In genomic region chr14:94823556-94824341, GRCh38 we compare ENCODE assay signal across 18 cellular contexts. TPM values are rescaled to one million over a fixed set of nuclear protein-coding genes. Genes with fewer than 3 reads are reported as not detected.
DNase-seq lines count a peak whose midpoint lies in the region; TF ChIP-seq lines count a peak whose summit lies in the region.
"Had no signal": no experiment of that assay in that cellular context is flagged by ENCODE, and none has a peak within 500 bp of the region (broad histone marks: within the 10 kb centered on the region; RNA-seq: fewer than 3 reads in every experiment).

No MANE protein-coding gene starts in this region.

- H3K4me3 ChIP-seq in fibroblast of mammary gland (ENCODE audit: control insufficient read depth, low read depth, low read length), result no peak overlapping the region
- H3K4me3 ChIP-seq: dorsolateral prefrontal cortex, gastrocnemius medialis, left lung, Peyer's patch, skin epidermis, upper lobe of right lung had no signal

- no peak overlapping the region for H3K4me3 Mint-ChIP-seq in type B pancreatic cell
- H3K4me3 Mint-ChIP-seq: activated naive CD8-positive, alpha-beta T cell treated with anti-CD3 and anti-CD28 coated beads for 36 hours had no signal

- peaks cover 4% of the 10 kb centered on the region for H3K9me3 Mint-ChIP-seq in type B pancreatic cell
- H3K9me3 Mint-ChIP-seq: activated naive CD8-positive, alpha-beta T cell treated with anti-CD3 and anti-CD28 coated beads for 36 hours had no signal

- peaks cover 21% of the 10 kb centered on the region for H3K27me3 Mint-ChIP-seq in type B pancreatic cell

- no peaks in the 10 kb centered on the region for H3K36me3 Mint-ChIP-seq in type B pancreatic cell
- H3K36me3 Mint-ChIP-seq: activated naive CD8-positive, alpha-beta T cell treated with anti-CD3 and anti-CD28 coated beads for 36 hours had no signal

- TF ChIP-seq CTCF in fibroblast of mammary gland (conservative IDR thresholded peaks at IDR 0.05; ENCODE audit: control insufficient read depth, insufficient read depth, low read depth, low read length), result no peak
- TF ChIP-seq CTCF in type B pancreatic cell (conservative IDR thresholded peaks at IDR 0.05), result no peak

- DNase-seq in SIG-M5 treated with dmso at 0.1 percent for 504 hours (lab: John Stamatoyannopoulos, UW; ENCODE audit: unreplicated experiment) (peak; percentile 11), SIG-M5 (lab: John Stamatoyannopoulos, UW) (no peak), RKO (ENCODE audit: low spot score) (peak; percentile 7), fibroblast of mammary gland (ENCODE audit: low read depth) (peak; percentile 34), type B pancreatic cell (ENCODE audit: extremely low spot score, unreplicated experiment) (no peak), Kasumi-1 (lab: John Stamatoyannopoulos, UW) (no peak)
- DNase-seq in activated CD4-positive, alpha-beta T cell treated with anti-CD3 and anti-CD28 coated beads, Interleukin-2, amount 50 U/mL, for 4 hours, result no peak
- DNase-seq in central memory CD4-positive, alpha-beta T cell, result no peak
- DNase-seq: activated naive CD8-positive, alpha-beta T cell treated with anti-CD3 and anti-CD28 coated beads for 36 hours; DMS 273 treated with DMSO at 0.1 percent for 48 hours; gastrocnemius medialis; HCEC 1CT; left lung; NCI-H2029; Peyer's patch; upper lobe of right lung had no signal

- H3K4me1 Mint-ChIP-seq in type B pancreatic cell (ENCODE audit: unreplicated experiment), result no peaks in the 10 kb centered on the region
- H3K4me1 Mint-ChIP-seq: activated naive CD8-positive, alpha-beta T cell treated with anti-CD3 and anti-CD28 coated beads for 36 hours had no signal

- peak overlapping the region; percentile 33 for H3K27ac Mint-ChIP-seq in type B pancreatic cell
- H3K27ac Mint-ChIP-seq: activated naive CD8-positive, alpha-beta T cell treated with anti-CD3 and anti-CD28 coated beads for 36 hours had no signal

RNA-seq across cellular contexts. Expression of gene GSC, which starts 53.8 kb away (rescaled TPM):
- 1.0 and 16.2 TPM in 2 replicates for total RNA-seq in type B pancreatic cell (ENCODE audit: low replicate concordance)
- total RNA-seq: activated naive CD8-positive, alpha-beta T cell treated with anti-CD3 and anti-CD28 coated beads for 36 hours; left lung; Peyer's patch; upper lobe of right lung had no signal

Comparison
In these comparisons a context has a peak if more than half of its experiments do, and no peak if none do; other contexts are left out.
1. DNase-seq: peak in SIG-M5 treated with dmso at 0.1 percent for 504 hours (single experiment), RKO (single experiment) and fibroblast of mammary gland (single experiment); none in SIG-M5 (single experiment), type B pancreatic cell (single experiment), activated CD4-positive, alpha-beta T cell treated with anti-CD3 and anti-CD28 coated beads, Interleukin-2, amount 50 U/mL, for 4 hours (0 of 2), Kasumi-1 (0 of 2) and central memory CD4-positive, alpha-beta T cell (single experiment).